8 cellular contexts compared by ENCODE assay signal in genomic region chr2:11073251-11073650, GRCh38.
DNase-seq lines count a peak whose midpoint lies in the region; ATAC-seq and TF ChIP-seq lines count a peak whose summit lies in the region.

No MANE protein-coding gene starts in this region.

- H3K27me3 ChIP-seq in BJ (ENCODE audit: control insufficient read depth, insufficient read depth, low read length) (no peaks in the 10 kb centered on the region), H9 (ENCODE audit: insufficient read depth, low read length) (no peaks in the 10 kb centered on the region)

- no peak overlapping the region for H4K8ac ChIP-seq in H9 (replicated peaks; ENCODE audit: insufficient read length, low read depth, low read length)

- no peaks in the 10 kb centered on the region for H3K79me2 ChIP-seq in H9 (ENCODE audit: insufficient read depth, low read length)

- no peaks in the 10 kb centered on the region; the same call in 1 of the 2 replicates for H3K27me3 Mint-ChIP-seq in H9 (ENCODE audit: low read depth)
- H3K27me3 Mint-ChIP-seq in glutamatergic neuron (ENCODE audit: unreplicated experiment), result peaks cover 3% of the 10 kb centered on the region

- H3K4me3 Mint-ChIP-seq in H9, result peak overlapping the region; percentile 9 to 19; a peak in 2 of 5 replicates
- no peak overlapping the region for H3K4me3 Mint-ChIP-seq in glutamatergic neuron (ENCODE audit: unreplicated experiment)

- H3K18ac ChIP-seq in H9 (ENCODE audit: insufficient read length, low read depth, low read length), result no peak overlapping the region

- H3K56ac ChIP-seq in H9 (ENCODE audit: insufficient read length, low read depth, low read length), result no peak overlapping the region

- POLR2A ChIA-PET in BJ (lab: Charles Lee), result no interaction called here

- H3K23ac ChIP-seq in H9 (ENCODE audit: insufficient read length, low read depth, low read length), result no peak overlapping the region

- no peak for DNase-seq in BJ (ENCODE audit: low read depth)
- DNase-seq in H9, result peak; percentile 87
- peak; percentile 81 for DNase-seq in SK-MEL-5 (ENCODE audit: low read depth, low spot score)
- DNase-seq in glutamatergic neuron, result peak; percentile 76
- peak; percentile 14 for DNase-seq in stromal cell of bone marrow (ENCODE audit: low read depth)
- no peak for DNase-seq in cortex of kidney (lab: John Stamatoyannopoulos, UW)

- H2BK5ac ChIP-seq in H9 (ENCODE audit: insufficient read length, low read length), result no peak overlapping the region

- H3K27ac Mint-ChIP-seq in H9 (peak overlapping the region; percentile 20 to 79 (median 47); a peak in 4 of 7 replicates), glutamatergic neuron (ENCODE audit: unreplicated experiment) (no peak overlapping the region)

- peak overlapping the region; percentile 22 for H2AFZ ChIP-seq in H9 (ENCODE audit: low read length)

- no peaks in the 10 kb centered on the region for H3K23me2 ChIP-seq in H9 (ENCODE audit: insufficient read length, low read depth, low read length, poor library complexity, severe bottlenecking)

- in situ Hi-C loops in SK-MEL-5 (cut with HindIII; ENCODE audit: low pct_unique_long_range_greater_than_20kb, low sequenced_read_pairs), result no loop called here

- H3K4me1 Mint-ChIP-seq in H9 (peaks cover 24% of the 10 kb centered on the region in 2 experiments), glutamatergic neuron (ENCODE audit: low read depth, unreplicated experiment) (peaks cover 6% of the 10 kb centered on the region)

- H3K4me3 ChIP-seq in BJ (ENCODE audit: low read depth, low read length), result no peak overlapping the region

- no peak overlapping the region for H2BK120ac ChIP-seq in H9 (ENCODE audit: low read depth, low read length, poor library complexity, severe bottlenecking)

- H2BK20ac ChIP-seq in H9 (ENCODE audit: low read depth, low read length, poor library complexity, severe bottlenecking), result no peak overlapping the region

- H3T11ph ChIP-seq in H9 (ENCODE audit: low read length), result no peak overlapping the region

- no peak overlapping the region for H4K5ac ChIP-seq in H9 (ENCODE audit: insufficient read length, low read depth, low read length)

- no peak overlapping the region for H3K27ac ChIP-seq in H9 (ENCODE audit: insufficient read length, low read depth, low read length)

- CTCF ChIA-PET in BJ (lab: Yijun Ruan, JAX), result interaction anchor here (0.6 to 1.9 kb wide), 5 partner anchors 13 to 51 kb away, joined by 3 to 9 read pairs (median 5); no protein-coding TSS in a partner anchor

- no peaks in the 10 kb centered on the region for H3K79me1 ChIP-seq in H9 (ENCODE audit: insufficient read depth, low read depth, low read length, poor library complexity, severe bottlenecking)

- H3K36me3 Mint-ChIP-seq in H9 (ENCODE audit: insufficient read depth in 1 of 3, low read depth in 3 of 3), result no peaks in the 10 kb centered on the region
- no peaks in the 10 kb centered on the region for H3K36me3 Mint-ChIP-seq in glutamatergic neuron (ENCODE audit: unreplicated experiment)

- no peak overlapping the region for H4K91ac ChIP-seq in H9 (ENCODE audit: insufficient read length, low read depth, low read length)

- no peak overlapping the region for H2AK5ac ChIP-seq in H9 (ENCODE audit: insufficient read length, low read length)

- H4K20me1 ChIP-seq in H9 (ENCODE audit: control insufficient read depth, insufficient read depth, insufficient read length), result no peaks in the 10 kb centered on the region

- H3K9me3 Mint-ChIP-seq in H9 (peaks cover 2 to 5% of the 10 kb centered on the region in 2 experiments; a peak in 3 of 5 replicates), glutamatergic neuron (ENCODE audit: unreplicated experiment) (peaks cover 9% of the 10 kb centered on the region)

- no peak overlapping the region for H3K9ac ChIP-seq in H9 (ENCODE audit: extremely low read depth, insufficient read length, low read length)

- H3K36me3 ChIP-seq in BJ (ENCODE audit: control insufficient read depth, insufficient read depth, low read length), result no peaks in the 10 kb centered on the region

- TF ChIP-seq CTCF in BJ (IDR thresholded peaks at IDR 0.05; ENCODE audit: insufficient read depth, low read depth, low read length), result peak; percentile 48
- peak; percentile 91 for TF ChIP-seq CTCF in H9 (conservative IDR thresholded peaks at IDR 0.05)
- TF ChIP-seq CTCF in glutamatergic neuron (IDR thresholded peaks at IDR 0.05; ENCODE audit: partially characterized antibody, unreplicated experiment), result peak; percentile 57

- no peak overlapping the region for H2BK15ac ChIP-seq in H9 (ENCODE audit: low read depth, low read length)

- no peak overlapping the region for H3K4ac ChIP-seq in H9 (ENCODE audit: low read depth, low read length)

- no peak overlapping the region for H3K4me2 ChIP-seq in H9 (ENCODE audit: insufficient read depth, insufficient read length, low read length)

- no peak for ATAC-seq in HG03139 (IDR thresholded peaks at IDR 0.05; ENCODE audit: unreplicated experiment)
- no peak for ATAC-seq in GM21717 (IDR thresholded peaks at IDR 0.05; ENCODE audit: unreplicated experiment)

- H3K9me3 ChIP-seq in H9 (ENCODE audit: control insufficient read depth, low read depth, low read length), result no peaks in the 10 kb centered on the region

- no peak overlapping the region for H2BK12ac ChIP-seq in H9 (ENCODE audit: insufficient read length, low read depth, low read length)

- no peak overlapping the region for H3K14ac ChIP-seq in H9 (ENCODE audit: insufficient read depth, low read length)

- 0 out of 2 replicates have a peak, but pooled peaks cover 3% of the 10 kb centered on the region for H3K4me1 ChIP-seq in H9 (ENCODE audit: insufficient read depth, low read length)

- WGBS in H9 (ENCODE audit: extremely low coverage, insufficient read length, low lambda C conversion rate), result no CpG with 5 or more reads among the region's 10 CpGs

Comparison
In these comparisons a context has a peak if more than half of its experiments do, and no peak if none do; other contexts are left out.
1. DNase-seq: peak in H9 (single experiment), SK-MEL-5 (single experiment), glutamatergic neuron (single experiment) and stromal cell of bone marrow (single experiment); none in BJ (single experiment) and cortex of kidney (single experiment).
2. Peak in every context shown above with its lines, with median percentiles within 50 percentile points of each other: CTCF ChIP-seq.